Comparison of ENCODE assay signal across 15 cellular contexts in the genomic region with DNA sequence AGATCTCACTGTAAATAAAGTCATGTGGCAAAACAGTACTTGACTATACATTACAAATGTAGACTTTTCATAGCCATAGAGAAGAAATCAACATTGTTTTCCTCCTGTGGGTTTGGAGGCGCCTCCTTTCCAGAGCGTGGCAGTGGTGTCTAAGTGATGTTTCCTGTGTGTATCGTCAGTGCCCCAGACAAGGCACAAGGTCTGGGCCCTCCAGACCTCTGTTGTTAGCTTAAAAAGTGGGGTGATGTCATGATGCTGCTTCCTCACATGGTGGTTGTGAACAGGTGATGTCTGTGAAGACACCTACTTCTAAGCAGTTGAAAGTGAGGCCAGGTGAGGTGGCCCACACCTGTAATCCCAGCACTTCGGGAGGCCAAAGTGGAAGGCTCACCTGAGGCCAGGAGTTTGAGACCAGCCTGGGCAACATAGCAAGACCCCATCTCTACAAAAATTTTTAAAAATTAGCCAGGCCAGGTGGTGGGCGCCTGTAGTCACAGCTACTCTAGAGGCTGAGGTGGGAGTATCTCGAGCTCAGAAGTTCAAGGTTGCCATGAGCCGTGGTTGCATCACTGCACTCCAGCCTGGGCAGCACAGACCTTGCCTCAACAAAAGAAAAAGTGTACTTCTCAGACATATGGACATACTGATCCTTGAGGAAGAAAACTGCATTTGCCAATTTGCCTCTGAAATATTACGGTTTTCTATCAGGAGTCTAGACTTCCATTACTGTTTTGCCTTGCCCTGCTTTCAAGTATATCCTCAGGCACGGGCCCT. TPM values are rescaled to one million over a fixed set of nuclear protein-coding genes. Genes with fewer than 3 reads are reported as not detected.
DNase-seq lines count a peak whose midpoint lies in the region; ATAC-seq and TF ChIP-seq lines count a peak whose summit lies in the region.
"Had no signal": no experiment of that assay in that cellular context is flagged by ENCODE, and none has a peak within 500 bp of the region (broad histone marks: within the 10 kb centered on the region; RNA-seq: fewer than 3 reads in every experiment).

No MANE protein-coding gene starts in this region.

- intact Hi-C loops in activated CD4-positive, alpha-beta T cell treated with anti-CD3 and anti-CD28 coated beads, Interleukin-2, amount 10 ng/mL, durations not matched to agents 24 days and 14 days (cut with micrococcal nuclease), result no loop called here

- H3K27ac ChIP-seq in neutrophil, result peak overlapping the region; percentile 7
- H3K27ac ChIP-seq: coronary artery, SJSA1, transverse colon had no signal

- H3K27ac Mint-ChIP-seq in activated CD4-positive, alpha-beta T cell treated with anti-CD3 and anti-CD28 coated beads, Interleukin-2, amount 10 ng/mL, durations not matched to agents 24 days and 14 days, result peak overlapping the region; percentile 56
- peak overlapping the region; percentile 47 for H3K27ac Mint-ChIP-seq in activated naive CD8-positive, alpha-beta T cell treated with anti-CD3 and anti-CD28 coated beads, Interleukin-2, amount 50 U/mL, for 24 hours

- H3K36me3 Mint-ChIP-seq in activated CD4-positive, alpha-beta T cell treated with anti-CD3 and anti-CD28 coated beads, Interleukin-2, amount 10 ng/mL, durations not matched to agents 24 days and 14 days (ENCODE audit: low read depth), result peaks cover 85% of the 10 kb centered on the region
- H3K36me3 Mint-ChIP-seq in activated naive CD8-positive, alpha-beta T cell treated with anti-CD3 and anti-CD28 coated beads, Interleukin-2, amount 50 U/mL, for 24 hours (ENCODE audit: low read depth), result peaks cover 67% of the 10 kb centered on the region

- peaks cover 6 to 9% of the 10 kb centered on the region in 2 experiments for H3K4me1 ChIP-seq in neutrophil (ENCODE audit: control insufficient read depth in 1 of 2, insufficient read depth in 1 of 2, low read depth in 1 of 2, low read length in 1 of 2)
- H3K4me1 ChIP-seq: transverse colon had no signal

- H3K4me3 Mint-ChIP-seq in activated CD4-positive, alpha-beta T cell treated with anti-CD3 and anti-CD28 coated beads, Interleukin-2, amount 10 ng/mL, durations not matched to agents 24 days and 14 days, result peak overlapping the region; percentile 1
- no peak overlapping the region for H3K4me3 Mint-ChIP-seq in activated naive CD8-positive, alpha-beta T cell treated with anti-CD3 and anti-CD28 coated beads, Interleukin-2, amount 50 U/mL, for 24 hours

- peaks cover 100% of the 10 kb centered on the region for H3K36me3 ChIP-seq in neutrophil

- no peak overlapping the region for H3K4me3 ChIP-seq in neutrophil (ENCODE audit: low read depth in 1 of 2, low read length in 1 of 2)
- H3K4me3 ChIP-seq: coronary artery, SJSA1, transverse colon had no signal

- no peak for TF ChIP-seq CTCF in neutrophil (IDR thresholded peaks at IDR 0.05)

- H3K27me3 ChIP-seq in neutrophil, result no peaks in the 10 kb centered on the region
- H3K27me3 ChIP-seq: SJSA1, transverse colon had no signal

- no peaks in the 10 kb centered on the region for H3K9me3 ChIP-seq in neutrophil
- H3K9me3 ChIP-seq: SJSA1, transverse colon had no signal

- peaks cover 48% of the 10 kb centered on the region for H3K4me1 Mint-ChIP-seq in activated CD4-positive, alpha-beta T cell treated with anti-CD3 and anti-CD28 coated beads, Interleukin-2, amount 10 ng/mL, durations not matched to agents 24 days and 14 days
- peaks cover 53% of the 10 kb centered on the region for H3K4me1 Mint-ChIP-seq in activated naive CD8-positive, alpha-beta T cell treated with anti-CD3 and anti-CD28 coated beads, Interleukin-2, amount 50 U/mL, for 24 hours

- ATAC-seq in activated naive CD8-positive, alpha-beta T cell treated with anti-CD3 and anti-CD28 coated beads, Interleukin-2, amount 50 U/mL, for 24 hours, result peak; percentile 46

- H3K27me3 Mint-ChIP-seq in activated CD4-positive, alpha-beta T cell treated with anti-CD3 and anti-CD28 coated beads, Interleukin-2, amount 10 ng/mL, durations not matched to agents 24 days and 14 days, result no peaks in the 10 kb centered on the region
- H3K27me3 Mint-ChIP-seq in activated naive CD8-positive, alpha-beta T cell treated with anti-CD3 and anti-CD28 coated beads, Interleukin-2, amount 50 U/mL, for 24 hours, result no peaks in the 10 kb centered on the region

- DNase-seq in activated CD4-positive, alpha-beta T cell treated with anti-CD3 and anti-CD28 coated beads, Interleukin-2, amount 10 ng/mL, durations not matched to agents 24 days and 14 days, result peak; percentile 76
- no peak for DNase-seq in activated CD4-positive, alpha-beta T cell treated with anti-CD3 and anti-CD28 coated beads for 1 hour
- peak; percentile 25 for DNase-seq in T-helper 22 cell (ENCODE audit: low read depth)
- no peak for DNase-seq in activated naive CD8-positive, alpha-beta T cell treated with anti-CD3 and anti-CD28 coated beads, Interleukin-2, amount 50 U/mL, for 24 hours
- DNase-seq in pons (ENCODE audit: low spot score), result no peak
- DNase-seq in LoVo (ENCODE audit: low spot score), result no peak
- no peak for DNase-seq in AG08395 (ENCODE audit: low spot score)
- DNase-seq: C1 segment of cervical spinal cord; DMS79 treated with DMSO at 0.1 percent for 48 hours; erythroblast; stimulated activated CD4-positive, alpha-beta T cell treated with anti-CD3 and anti-CD28 coated beads, Interleukin-4, amount 100 ng/mL, for 1 hour; transverse colon had no signal

- no peaks in the 10 kb centered on the region for H3K9me3 Mint-ChIP-seq in activated CD4-positive, alpha-beta T cell treated with anti-CD3 and anti-CD28 coated beads, Interleukin-2, amount 10 ng/mL, durations not matched to agents 24 days and 14 days
- H3K9me3 Mint-ChIP-seq in activated naive CD8-positive, alpha-beta T cell treated with anti-CD3 and anti-CD28 coated beads, Interleukin-2, amount 50 U/mL, for 24 hours, result no peaks in the 10 kb centered on the region

RNA-seq across cellular contexts. Expression of a gene that starts 15.7 kb away (rescaled TPM):
- 167 and 168 TPM in 2 replicates for total RNA-seq in activated CD4-positive, alpha-beta T cell treated with anti-CD3 and anti-CD28 coated beads, Interleukin-2, amount 10 ng/mL, durations not matched to agents 24 days and 14 days

Comparison
In these comparisons a context has a peak if more than half of its experiments do, and no peak if none do; other contexts are left out.
1. DNase-seq: peak in activated CD4-positive, alpha-beta T cell treated with anti-CD3 and anti-CD28 coated beads, Interleukin-2, amount 10 ng/mL, durations not matched to agents 24 days and 14 days (single experiment) and T-helper 22 cell (single experiment); none in activated CD4-positive, alpha-beta T cell treated with anti-CD3 and anti-CD28 coated beads for 1 hour (single experiment), activated naive CD8-positive, alpha-beta T cell treated with anti-CD3 and anti-CD28 coated beads, Interleukin-2, amount 50 U/mL, for 24 hours (single experiment), pons (single experiment), LoVo (single experiment) and AG08395 (single experiment).